In the genomic region with DNA sequence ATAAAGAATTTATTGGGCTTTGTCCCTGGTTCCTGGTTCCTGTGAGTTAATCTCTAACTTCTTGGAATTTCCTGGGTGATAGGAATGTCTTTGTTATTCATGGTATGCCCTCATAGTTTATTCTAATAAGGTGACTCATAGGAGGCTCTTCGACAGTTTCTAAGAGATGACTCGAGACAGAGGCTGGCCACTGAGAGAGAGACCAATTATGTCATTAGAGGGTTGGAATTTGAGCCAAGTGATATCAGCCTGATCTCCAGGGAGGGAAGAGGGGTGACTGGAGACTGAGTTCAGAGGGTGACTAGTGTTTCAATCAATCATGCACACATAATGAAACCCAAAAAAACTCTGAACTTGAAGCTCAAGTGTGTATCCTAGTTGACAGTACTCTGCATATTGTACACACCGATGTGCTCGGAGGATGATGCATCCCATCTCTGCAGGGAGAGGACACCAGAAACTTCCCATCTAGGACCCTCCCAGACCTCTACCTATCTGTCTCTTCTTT, we compare ENCODE assay signal across 11 cellular contexts.
DNase-seq lines count a peak whose midpoint lies in the region; TF ChIP-seq lines count a peak whose summit lies in the region.
"Had no signal": no experiment of that assay in that cellular context is flagged by ENCODE, and none has a peak within 500 bp of the region (broad histone marks: within the 10 kb centered on the region; RNA-seq: fewer than 3 reads in every experiment).

No MANE protein-coding gene starts in this region.

- H3K9me2 ChIP-seq in SK-N-SH, result no peaks in the 10 kb centered on the region

- TF ChIP-seq CTCF in SK-N-SH (IDR thresholded peaks at IDR 0.05) (no peak), spleen (IDR thresholded peaks at IDR 0.05 in 8 of 11, conservative IDR thresholded peaks at IDR 0.05 in 3 of 11) (no peak)

- TF ChIP-seq RAD21 in SK-N-SH (IDR thresholded peaks at IDR 0.05; ENCODE audit: low read length), result no peak

- H4K20me1 ChIP-seq in SK-N-SH (ENCODE audit: insufficient read depth), result no peaks in the 10 kb centered on the region
- H4K20me1 ChIP-seq: BLaER1 had no signal

- peak; percentile 9 to 93; a peak in 2 of 4 replicates for TF ChIP-seq EP300 in SK-N-SH (IDR thresholded peaks at IDR 0.05; ENCODE audit: borderline replicate concordance in 1 of 2, low read depth in 1 of 2, low read length in 1 of 2)

- CTCF ChIA-PET in SK-N-SH (lab: Yijun Ruan, JAX), result no interaction called here

- H3F3A ChIP-seq in SK-N-SH (replicated peaks; ENCODE audit: insufficient read depth), result peaks cover 12% of the 10 kb centered on the region

- WGBS in SK-N-SH (ENCODE audit: low lambda C conversion rate), result 3% methylated on average over 4 of the region's 4 CpGs
- WGBS in spleen, 5 donors, result 50 to 66% (median 59%) methylated on average over 4 of the region's 4 CpGs

- no peak for TF ChIP-seq POLR2A in spleen (IDR thresholded peaks at IDR 0.05)

- H3K79me2 ChIP-seq in SK-N-SH (ENCODE audit: insufficient read depth), result no peaks in the 10 kb centered on the region

- H3K4me3 ChIP-seq in SK-N-SH (ENCODE audit: low read depth in 2 of 2, low read length in 1 of 2), result no peak overlapping the region
- no peak overlapping the region for H3K4me3 ChIP-seq in spleen
- H3K4me3 ChIP-seq: BLaER1, right lobe of liver had no signal

- peak overlapping the region; percentile 39; the same call in 1 of the 2 replicates for H3K9ac ChIP-seq in SK-N-SH
- H3K9ac ChIP-seq: BLaER1 had no signal

- H3K4me1 ChIP-seq in SK-N-SH (ENCODE audit: control insufficient read depth in 1 of 2, insufficient read depth in 2 of 2, low read depth in 1 of 2, low read length in 1 of 2) (peaks cover 0 to 10% of the 10 kb centered on the region in 2 experiments; a peak in 1 of 4 replicates), spleen (no peaks in the 10 kb centered on the region)
- H3K4me1 ChIP-seq: BLaER1, right lobe of liver had no signal

- H3K27me3 ChIP-seq in SK-N-SH (ENCODE audit: insufficient read depth) (no peaks in the 10 kb centered on the region), spleen (replicated peaks in 1 of 7) (peaks cover 0 to 9% (median 0%) of the 10 kb centered on the region in 7 donors)
- H3K27me3 ChIP-seq: BLaER1, right lobe of liver had no signal

- peak overlapping the region; percentile 39 for H3K4me2 ChIP-seq in SK-N-SH
- H3K4me2 ChIP-seq: BLaER1 had no signal

- H3K36me3 ChIP-seq in SK-N-SH (replicated peaks in 1 of 2; ENCODE audit: control insufficient read depth in 1 of 2, insufficient read depth in 2 of 2, low read length in 1 of 2), result no peaks in the 10 kb centered on the region
- no peaks in the 10 kb centered on the region for H3K36me3 ChIP-seq in spleen
- H3K36me3 ChIP-seq: BLaER1, right lobe of liver had no signal

- POLR2A ChIA-PET in SK-N-SH (lab: Yijun Ruan, JAX), result no interaction called here

- DNase-seq in NCI-H146 (lab: John Stamatoyannopoulos, UW) (peak; percentile 24), NCI-H146 treated with DMSO at 0.1 percent for 48 hours (lab: John Stamatoyannopoulos, UW; ENCODE audit: unreplicated experiment) (no peak), SK-N-SH (no peak), hepatic stellate cell (ENCODE audit: low spot score) (peak; percentile 69), stromal cell of bone marrow (ENCODE audit: low read depth) (peak; percentile 73), spleen (no peak), NCI-H1092 (lab: John Stamatoyannopoulos, UW) (no peak), GF-D8 (lab: John Stamatoyannopoulos, UW) (no peak)
- DNase-seq: GOT3, right lobe of liver had no signal

- H2AFZ ChIP-seq in SK-N-SH (ENCODE audit: low read depth), result no peak overlapping the region

- H3K27ac ChIP-seq in SK-N-SH (ENCODE audit: low read depth in 2 of 2, low read length in 1 of 2), result peak overlapping the region; percentile 35 to 80; a peak in 3 of 4 replicates
- no peak overlapping the region for H3K27ac ChIP-seq in spleen
- H3K27ac ChIP-seq: BLaER1, right lobe of liver had no signal

- intact Hi-C loops in spleen (cut with DNase I; ENCODE audit: low total_unique reads), result no loop called here

- H3K9me3 ChIP-seq in SK-N-SH, result peaks cover 8% of the 10 kb centered on the region; the same call in 1 of the 2 replicates
- peaks cover 0 to 19% (median 9%) of the 10 kb centered on the region in 8 donors for H3K9me3 ChIP-seq in spleen
- H3K9me3 ChIP-seq: right lobe of liver had no signal

TF ChIP-seq in SK-N-SH, 30 proteins besides CTCF, POLR2A, EP300 and RAD21 (continues in another document):
- TF ChIP-seq MAX (IDR thresholded peaks at IDR 0.05; ENCODE audit: low read depth), result peak; percentile 19; the same call in 1 of the 2 replicates
- no peak for TF ChIP-seq YY1 (IDR thresholded peaks at IDR 0.05; ENCODE audit: low read depth)
- TF ChIP-seq SMC3 (IDR thresholded peaks at IDR 0.05; ENCODE audit: low read depth, low read length), result no peak
- TF ChIP-seq, protein P1, sequence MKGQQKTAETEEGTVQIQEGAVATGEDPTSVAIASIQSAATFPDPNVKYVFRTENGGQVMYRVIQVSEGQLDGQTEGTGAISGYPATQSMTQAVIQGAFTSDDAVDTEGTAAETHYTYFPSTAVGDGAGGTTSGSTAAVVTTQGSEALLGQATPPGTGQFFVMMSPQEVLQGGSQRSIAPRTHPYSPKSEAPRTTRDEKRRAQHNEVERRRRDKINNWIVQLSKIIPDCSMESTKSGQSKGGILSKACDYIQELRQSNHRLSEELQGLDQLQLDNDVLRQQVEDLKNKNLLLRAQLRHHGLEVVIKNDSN (IDR thresholded peaks at IDR 0.05; ENCODE audit: borderline replicate concordance, low read depth), result no peak
- TF ChIP-seq MEF2A (IDR thresholded peaks at IDR 0.05; ENCODE audit: borderline replicate concordance, low read depth), result peak; percentile 84
- TF ChIP-seq USF2 (IDR thresholded peaks at IDR 0.05; ENCODE audit: borderline replicate concordance, low read depth, low read length), result no peak
- peak; percentile 98 for TF ChIP-seq TEAD4 (IDR thresholded peaks at IDR 0.05; ENCODE audit: borderline replicate concordance, insufficient read depth)
- TF ChIP-seq RCOR1 (IDR thresholded peaks at IDR 0.05; ENCODE audit: low read length), result no peak
- no peak for TF ChIP-seq IRF3 (IDR thresholded peaks at IDR 0.05; ENCODE audit: low read depth, low read length)
- TF ChIP-seq MXI1 (IDR thresholded peaks at IDR 0.05; ENCODE audit: low read depth, low read length), result no peak
- TF ChIP-seq FOSL2 (IDR thresholded peaks at IDR 0.05; ENCODE audit: borderline replicate concordance, low read depth), result peak; percentile 95
- TF ChIP-seq PBX3 (IDR thresholded peaks at IDR 0.05), result peak; percentile 90
- peak; percentile 94 for TF ChIP-seq NFIC (IDR thresholded peaks at IDR 0.05; ENCODE audit: borderline replicate concordance)
- no peak; the same call in 1 of the 2 replicates for TF ChIP-seq FOXM1 (IDR thresholded peaks at IDR 0.05; ENCODE audit: low read depth)
- no peak for TF ChIP-seq RFX5 (IDR thresholded peaks at IDR 0.05; ENCODE audit: low read length)
- peak; percentile 90; the same call in 1 of the 2 replicates for TF ChIP-seq RXRA (IDR thresholded peaks at IDR 0.05; ENCODE audit: borderline replicate concordance, low read depth)
- no peak for TF ChIP-seq CHD2 (IDR thresholded peaks at IDR 0.05; ENCODE audit: low read length, partially characterized antibody)
- no peak for TF ChIP-seq EZH2phosphoT487 (IDR thresholded peaks at IDR 0.05; ENCODE audit: borderline replicate concordance, low read depth)
- no peak for TF ChIP-seq TAF1 (IDR thresholded peaks at IDR 0.05; ENCODE audit: borderline replicate concordance, low read depth, low read length)
- TF ChIP-seq GABPA (IDR thresholded peaks at IDR 0.05; ENCODE audit: low read depth), result peak; percentile 22; the same call in 1 of the 2 replicates
- TF ChIP-seq JUND (IDR thresholded peaks at IDR 0.05), result peak; percentile 91

Comparison
In these comparisons a context has a peak if more than half of its experiments do, and no peak if none do; other contexts are left out.
1. DNase-seq: peak in NCI-H146 (single experiment), hepatic stellate cell (single experiment) and stromal cell of bone marrow (single experiment); none in NCI-H146 treated with DMSO at 0.1 percent for 48 hours (single experiment), SK-N-SH (single experiment), spleen (single experiment), NCI-H1092 (single experiment) and GF-D8 (single experiment).
2. H3K27ac ChIP-seq: peak in SK-N-SH (2 of 2); none in spleen (0 of 8).